In genomic region chr6:130578713-130579112, GRCh38 we compare ENCODE assay signal across 22 cellular contexts.
DNase-seq lines count a peak whose midpoint lies in the region; ATAC-seq, FAIRE-seq and TF ChIP-seq lines count a peak whose summit lies in the region.
"Had no signal": no experiment of that assay in that cellular context is flagged by ENCODE, and none has a peak within 500 bp of the region (broad histone marks: within the 10 kb centered on the region; RNA-seq: fewer than 3 reads in every experiment).

No MANE protein-coding gene starts in this region.

- H3K4me1 ChIP-seq in liver (ENCODE audit: control insufficient read depth in 4 of 4, insufficient read depth in 4 of 4, low read length in 3 of 4) (peaks cover 0 to 15% (median 8%) of the 10 kb centered on the region in 4 donors), HepG2 (ENCODE audit: insufficient read depth, low read length) (peaks cover 12% of the 10 kb centered on the region)
- H3K4me1 ChIP-seq: A549, Caco-2 had no signal

- ATAC-seq in HepG2: no peak
- peak; percentile 89 for ATAC-seq in left lobe of liver
- ATAC-seq: A549; CD8-positive, alpha-beta T cell had no signal

- H3K4me2 ChIP-seq in HepG2 (ENCODE audit: low read depth, low read length): no peak overlapping the region
- H3K4me2 ChIP-seq: A549; BLaER1 treated with 17β-estradiol and CSF1 and Interleukin-3, amounts not matched to agents 10 nM and 100 nM had no signal

- intact Hi-C loops in HepG2 (cut with micrococcal nuclease; ENCODE audit: unreplicated experiment): no loop called here

- H3K4me3 ChIP-seq in liver (ENCODE audit: low read depth in 1 of 3, low read length in 3 of 3): no peak overlapping the region
- no peak overlapping the region for H3K4me3 ChIP-seq in HepG2 (replicated peaks in 1 of 3; ENCODE audit: insufficient read depth in 1 of 3, low read depth in 2 of 3, low read length in 3 of 3)
- H3K4me3 ChIP-seq: A549; BLaER1 treated with 17β-estradiol and CSF1 and Interleukin-3, amounts not matched to agents 10 nM and 100 nM had no signal

- H3K79me2 ChIP-seq in HepG2 (ENCODE audit: insufficient read depth, low read length): no peaks in the 10 kb centered on the region

- in situ Hi-C loops in HepG2 (cut with HindIII; ENCODE audit: extremely low pct_ligation_motif_present, low pct_unique_long_range_greater_than_20kb): no loop called here

- H4K20me1 ChIP-seq in HepG2 (ENCODE audit: insufficient read depth, low read length): no peaks in the 10 kb centered on the region
- H4K20me1 ChIP-seq: BLaER1 treated with 17β-estradiol and CSF1 and Interleukin-3, amounts not matched to agents 10 nM and 100 nM had no signal

- no peak overlapping the region for H3K4me3 Mint-ChIP-seq in activated naive CD8-positive, alpha-beta T cell treated with anti-CD3 and anti-CD28 coated beads for 36 hours
- H3K4me3 Mint-ChIP-seq: B cell; CD8-positive, alpha-beta T cell had no signal

- H3K36me3 Mint-ChIP-seq in activated naive CD8-positive, alpha-beta T cell treated with anti-CD3 and anti-CD28 coated beads for 36 hours: peaks cover 4% of the 10 kb centered on the region
- H3K36me3 Mint-ChIP-seq: CD8-positive, alpha-beta T cell had no signal

- H3K4me1 Mint-ChIP-seq in activated naive CD8-positive, alpha-beta T cell treated with anti-CD3 and anti-CD28 coated beads for 36 hours: peaks cover 33% of the 10 kb centered on the region

- H3K9ac ChIP-seq in liver (ENCODE audit: low read depth in 1 of 2, low read length in 2 of 2) (peak overlapping the region in 1 of 2 donors; percentile 63), HepG2 (ENCODE audit: insufficient read depth, low read depth, low read length) (no peak overlapping the region)
- H3K9ac ChIP-seq: BLaER1 treated with 17β-estradiol and CSF1 and Interleukin-3, amounts not matched to agents 10 nM and 100 nM had no signal

- peaks cover 2% of the 10 kb centered on the region for H3K9me3 Mint-ChIP-seq in activated naive CD8-positive, alpha-beta T cell treated with anti-CD3 and anti-CD28 coated beads for 36 hours
- H3K9me3 Mint-ChIP-seq: CD4-positive, alpha-beta T cell; CD8-positive, alpha-beta T cell had no signal

- H3K27me3 ChIP-seq in liver (ENCODE audit: control insufficient read depth in 4 of 4, insufficient read depth in 4 of 4, low read length in 3 of 4): no peaks in the 10 kb centered on the region
- 0 out of 5 replicates have a peak, but pooled peaks cover 0 to 3% of the 10 kb centered on the region in 2 experiments for H3K27me3 ChIP-seq in HepG2 (ENCODE audit: control insufficient read depth in 1 of 2, insufficient read depth in 2 of 2, low read length in 2 of 2)
- H3K27me3 ChIP-seq: BLaER1 treated with 17β-estradiol and CSF1 and Interleukin-3, amounts not matched to agents 10 nM and 100 nM had no signal

- no peaks in the 10 kb centered on the region for H3K9me3 ChIP-seq in liver (ENCODE audit: control insufficient read depth in 4 of 4, low read length in 3 of 4)
- no peaks in the 10 kb centered on the region for H3K9me3 ChIP-seq in HepG2 (ENCODE audit: low read length)
- H3K9me3 ChIP-seq: A549, Caco-2 had no signal

- DNase-seq in HepG2 (ENCODE audit: low spot score) (no peak), HuH-7 (ENCODE audit: low spot score) (peak; percentile 5), left lobe of liver (ENCODE audit: low spot score) (no peak), NK-92 (lab: John Stamatoyannopoulos, UW; ENCODE audit: unreplicated experiment) (no peak), NCI-H1105 treated with DMSO at 0.1 percent for 48 hours (lab: John Stamatoyannopoulos, UW) (no peak)
- no peak for DNase-seq in activated naive CD8-positive, alpha-beta T cell treated with anti-CD3 and anti-CD28 coated beads for 36 hours
- DNase-seq: AML-193; Caco-2; Calu3; CD4-positive, alpha-beta T cell; CD8-positive, alpha-beta T cell; DMS79 treated with DMSO at 0.1 percent for 48 hours; GF-D8 had no signal

- 39% methylated on average over 3 of the region's 3 CpGs for WGBS in liver
- under 1% methylated on average over 3 of the region's 3 CpGs for WGBS in HepG2 (ENCODE audit: low lambda C conversion rate)

- H3K27ac Mint-ChIP-seq in activated naive CD8-positive, alpha-beta T cell treated with anti-CD3 and anti-CD28 coated beads for 36 hours: no peak overlapping the region
- H3K27ac Mint-ChIP-seq: B cell; CD4-positive, alpha-beta T cell; CD8-positive, alpha-beta T cell had no signal

- POLR2A ChIA-PET in HepG2 (lab: Yijun Ruan, JAX): no interaction called here

- TF ChIP-seq CTCF in liver (IDR thresholded peaks at IDR 0.05; ENCODE audit: low read depth, low read length, missing input control) (no peak), HepG2 (CRISPR knock-in tag; IDR thresholded peaks at IDR 0.05) (no peak)

- no peak overlapping the region for H3K27ac ChIP-seq in liver (ENCODE audit: low read depth in 1 of 2, low read length in 2 of 2)
- no peak overlapping the region for H3K27ac ChIP-seq in HepG2 (ENCODE audit: extremely low read length, insufficient read depth, low read length)
- H3K27ac ChIP-seq: 22Rv1; A549; BLaER1 treated with 17β-estradiol and CSF1 and Interleukin-3, amounts not matched to agents 10 nM and 100 nM; C4-2B had no signal

- H2AFZ ChIP-seq in HepG2 (ENCODE audit: low read length): no peak overlapping the region

- no TSS peak for BruUV-seq in HepG2 (replicated peaks; lab: Mats Ljungman, UMichigan)

- H3K36me3 ChIP-seq in liver (ENCODE audit: control insufficient read depth in 4 of 4, insufficient read depth in 3 of 4, low read depth in 1 of 4, low read length in 3 of 4): no peaks in the 10 kb centered on the region
- no peaks in the 10 kb centered on the region for H3K36me3 ChIP-seq in HepG2 (replicated peaks in 1 of 2; ENCODE audit: control insufficient read depth in 1 of 2, insufficient read depth in 2 of 2, low read length in 2 of 2)
- H3K36me3 ChIP-seq: BLaER1 treated with 17β-estradiol and CSF1 and Interleukin-3, amounts not matched to agents 10 nM and 100 nM had no signal

- CTCF ChIA-PET in HepG2 (lab: Yijun Ruan, JAX; ENCODE audit: low intra/inter-chr PET ratio, low total read pairs): no interaction called here

- TF ChIP-seq POLR2A in HepG2 (IDR thresholded peaks at IDR 0.05; ENCODE audit: insufficient read depth in 1 of 2, low read depth in 2 of 2, low read length in 2 of 2): no peak

- peak in 1 of 2 donors; percentile 43 for TF ChIP-seq RAD21 in liver (IDR thresholded peaks at IDR 0.05)
- TF ChIP-seq RAD21 in HepG2 (CRISPR knock-in tag; IDR thresholded peaks at IDR 0.05): no peak

- TF ChIP-seq EP300 in HepG2 (IDR thresholded peaks at IDR 0.05; ENCODE audit: low read depth in 2 of 2, low read length in 2 of 2) (no peak), HepG2 (CRISPR knock-in tag; IDR thresholded peaks at IDR 0.05; ENCODE audit: borderline replicate concordance) (no peak)

- FAIRE-seq in HepG2 (lab: Jason Lieb, UNC): no peak
- FAIRE-seq: A549, D721Med, G401.6, GM12891 had no signal

- H3K27me3 Mint-ChIP-seq in activated naive CD8-positive, alpha-beta T cell treated with anti-CD3 and anti-CD28 coated beads for 36 hours: no peaks in the 10 kb centered on the region
- H3K27me3 Mint-ChIP-seq: B cell; CD4-positive, alpha-beta T cell had no signal

TF ChIP-seq in liver, 16 proteins besides CTCF, POLR2A, EP300 and RAD21 (continues in another document):
- TF ChIP-seq FOXA2 (IDR thresholded peaks at IDR 0.05) (peak; percentile 58), ZBTB33 (IDR thresholded peaks at IDR 0.05) (peak; percentile 37)

TF ChIP-seq in HepG2, 621 proteins besides CTCF, POLR2A, EP300 and RAD21:
- TF ChIP-seq HMG20A (CRISPR knock-in tag; IDR thresholded peaks at IDR 0.05; ENCODE audit: borderline replicate concordance) (no peak), GZF1 (CRISPR knock-in tag; IDR thresholded peaks at IDR 0.05) (no peak), ARHGAP35 (CRISPR knock-in tag; IDR thresholded peaks at IDR 0.05; ENCODE audit: borderline replicate concordance) (no peak), AHDC1 (CRISPR knock-in tag; IDR thresholded peaks at IDR 0.05; ENCODE audit: borderline replicate concordance) (no peak), ZNF207 (IDR thresholded peaks at IDR 0.05; ENCODE audit: borderline replicate concordance) (no peak)
